In genomic region chr11:18927550-18928322, GRCh38 we compare ENCODE assay signal across 15 cellular contexts. TPM values are rescaled to one million over a fixed set of nuclear protein-coding genes. Genes with fewer than 3 reads are reported as not detected.
A peak's percentile ranks its signal among the peaks of the same experiment; 100 is the strongest.
DNase-seq lines count a peak whose midpoint lies in the region; ATAC-seq, FAIRE-seq and TF ChIP-seq lines count a peak whose summit lies in the region.
"Had no signal": no experiment of that assay in that cellular context is flagged by ENCODE, and none has a peak within 500 bp of the region (broad histone marks: within the 10 kb centered on the region; RNA-seq: fewer than 3 reads in every experiment).

No MANE protein-coding gene starts in this region.

- TF ChIP-seq CTCF in RWPE2 (IDR thresholded peaks at IDR 0.05; ENCODE audit: poor library complexity, severe bottlenecking): peak; percentile 20
- TF ChIP-seq CTCF in epithelial cell of esophagus (IDR thresholded peaks at IDR 0.05; ENCODE audit: insufficient read depth, low read depth, low read length, missing control alignments): no peak
- no peak for TF ChIP-seq CTCF in testis (IDR thresholded peaks at IDR 0.05)

- no peaks in the 10 kb centered on the region for H3K4me1 ChIP-seq in RWPE2 (ENCODE audit: insufficient read depth, poor library complexity, severe bottlenecking)
- no peaks in the 10 kb centered on the region for H3K4me1 ChIP-seq in testis
- H3K4me1 ChIP-seq: HAP-1 had no signal

- TF ChIP-seq POLR2A in testis (IDR thresholded peaks at IDR 0.05): no peak

- peak; percentile 52; the same call in 1 of the 3 replicates for ATAC-seq in RWPE2 (ENCODE audit: low read depth)

- FAIRE-seq in frontal cortex (lab: Jason Lieb, UNC): no peak
- FAIRE-seq: H1 had no signal

- intact Hi-C loops in testis (cut with DNase I; ENCODE audit: low total_unique reads): loop anchor here (10.0 kb wide), 1 partner anchor 63 kb away; no protein-coding TSS in a partner anchor

- H3K9me3 ChIP-seq in RWPE2 (ENCODE audit: severe bottlenecking) (no peaks in the 10 kb centered on the region), testis (no peaks in the 10 kb centered on the region)
- H3K9me3 ChIP-seq: HAP-1 had no signal

- peaks cover 4% of the 10 kb centered on the region for H3K27me3 ChIP-seq in RWPE2 (ENCODE audit: insufficient read depth, poor library complexity, severe bottlenecking)
- H3K27me3 ChIP-seq in testis: no peaks in the 10 kb centered on the region
- H3K27me3 ChIP-seq: BLaER1 had no signal

- H3K4me3 ChIP-seq in RWPE2 (ENCODE audit: severe bottlenecking) (no peak overlapping the region), epithelial cell of esophagus (ENCODE audit: low read length) (no peak overlapping the region), testis (no peak overlapping the region)
- H3K4me3 ChIP-seq: BLaER1, HAP-1 had no signal

- no peaks in the 10 kb centered on the region for H3K36me3 ChIP-seq in RWPE2 (ENCODE audit: low read depth)
- H3K36me3 ChIP-seq in testis (ENCODE audit: low read depth, missing control alignments): no peaks in the 10 kb centered on the region
- H3K36me3 ChIP-seq: BLaER1, HAP-1 had no signal

- WGBS in testis, 2 donors: 92 to 93% methylated on average over 3 of the region's 3 CpGs

- DNase-seq in OCI-M1 (lab: John Stamatoyannopoulos, UW): peak; percentile 30
- no peak for DNase-seq in RWPE2 (ENCODE audit: low spot score)
- DNase-seq in epithelial cell of esophagus (ENCODE audit: low read depth): peak; percentile 4
- DNase-seq in activated CD4-positive, alpha-beta T cell treated with anti-CD3 and anti-CD28 coated beads for 4 hours: no peak
- no peak for DNase-seq in testis
- no peak for DNase-seq in frontal cortex (ENCODE audit: low spot score in 2 of 2)
- DNase-seq: CD4-positive, CD25-positive, alpha-beta regulatory T cell; DMS53; GF-D8; HFFc6 had no signal

- H3K27ac ChIP-seq in RWPE2 (ENCODE audit: poor library complexity, severe bottlenecking): no peak overlapping the region
- no peak overlapping the region for H3K27ac ChIP-seq in testis
- H3K27ac ChIP-seq: BLaER1, HL-60 had no signal

RNA-seq across cellular contexts. Expression of gene MRGPRX1, which starts 11.5 kb away (rescaled TPM):
- total RNA-seq in testis: not detected
- not detected for polyA plus RNA-seq in testis (ENCODE audit: insufficient read depth, low read depth, low replicate concordance)
- total RNA-seq in frontal cortex: not detected
- total RNA-seq: A673; CD4-positive, CD25-positive, alpha-beta regulatory T cell; H1; HFFc6 had no signal
- polyA plus RNA-seq: CD4-positive, CD25-positive, alpha-beta regulatory T cell; H1 had no signal

Comparison
In these comparisons a context has a peak if more than half of its experiments do, and no peak if none do; other contexts are left out.
1. DNase-seq: peak in OCI-M1 (single experiment) and epithelial cell of esophagus (single experiment); none in RWPE2 (single experiment), activated CD4-positive, alpha-beta T cell treated with anti-CD3 and anti-CD28 coated beads for 4 hours (0 of 2), testis (single experiment) and frontal cortex (0 of 2).